Comparison of ENCODE assay signal across 12 cellular contexts in genomic region chr2:160381425-160381951, GRCh38.
DNase-seq lines count a peak whose midpoint lies in the region; ATAC-seq and TF ChIP-seq lines count a peak whose summit lies in the region.
"Had no signal": no experiment of that assay in that cellular context is flagged by ENCODE, and none has a peak within 500 bp of the region (broad histone marks: within the 10 kb centered on the region; RNA-seq: fewer than 3 reads in every experiment).

No MANE protein-coding gene starts in this region.

- H3K27ac Mint-ChIP-seq in HFFc6 (peak overlapping the region; percentile 64), T-helper 17 cell (peak overlapping the region; percentile 96)
- H3K27ac Mint-ChIP-seq in activated CD4-positive, alpha-beta T cell treated with anti-CD3 and anti-CD28 coated beads, Interleukin-2, amount 10 ng/mL, durations not matched to agents 24 days and 14 days, result no peak overlapping the region

- H3K9me3 ChIP-seq in T-helper 17 cell (ENCODE audit: control insufficient read depth, low read length, poor library complexity, severe bottlenecking) (no peaks in the 10 kb centered on the region), heart right ventricle (no peaks in the 10 kb centered on the region), gastrocnemius medialis (no peaks in the 10 kb centered on the region), prostate gland (no peaks in the 10 kb centered on the region)

- ATAC-seq in T-helper 17 cell (peak; percentile 66), heart right ventricle (peak in 7 of 8 donors; percentile 18 to 70 (median 29)), gastrocnemius medialis (peak; percentile 32 to 51)
- ATAC-seq: foreskin keratinocyte had no signal

- H3K9me3 Mint-ChIP-seq in HFFc6, result no peaks in the 10 kb centered on the region
- H3K9me3 Mint-ChIP-seq in activated CD4-positive, alpha-beta T cell treated with anti-CD3 and anti-CD28 coated beads, Interleukin-2, amount 10 ng/mL, durations not matched to agents 24 days and 14 days, result no peaks in the 10 kb centered on the region

- TF ChIP-seq CTCF in HFFc6 (IDR thresholded peaks at IDR 0.05), result no peak
- no peak for TF ChIP-seq CTCF in heart right ventricle (IDR thresholded peaks at IDR 0.05)
- no peak for TF ChIP-seq CTCF in gastrocnemius medialis (IDR thresholded peaks at IDR 0.05 in 4 of 5, conservative IDR thresholded peaks at IDR 0.05 in 1 of 5)
- TF ChIP-seq CTCF in prostate gland (IDR thresholded peaks at IDR 0.05), result no peak

- peaks cover 26 to 100% (median 93%) of the 10 kb centered on the region in 9 donors for H3K4me1 ChIP-seq in heart right ventricle
- H3K4me1 ChIP-seq in gastrocnemius medialis, result peaks cover 53 to 70% of the 10 kb centered on the region in 2 donors
- H3K4me1 ChIP-seq in prostate gland (replicated peaks), result no peaks in the 10 kb centered on the region

- H3K27ac ChIP-seq in heart right ventricle (peak overlapping the region; percentile 22 to 88 (median 78)), gastrocnemius medialis (peak overlapping the region; percentile 21 to 63 (median 58)), prostate gland (no peak overlapping the region)
- H3K27ac ChIP-seq: foreskin keratinocyte had no signal

- H3K36me3 Mint-ChIP-seq in HFFc6 (ENCODE audit: low read depth), result peaks cover 15% of the 10 kb centered on the region
- no peaks in the 10 kb centered on the region for H3K36me3 Mint-ChIP-seq in T-helper 17 cell (ENCODE audit: low read depth)
- peaks cover 5% of the 10 kb centered on the region for H3K36me3 Mint-ChIP-seq in activated CD4-positive, alpha-beta T cell treated with anti-CD3 and anti-CD28 coated beads, Interleukin-2, amount 10 ng/mL, durations not matched to agents 24 days and 14 days (ENCODE audit: low read depth)

- H3K36me3 ChIP-seq in heart right ventricle (peaks cover 0 to 9% (median 0%) of the 10 kb centered on the region in 9 donors), gastrocnemius medialis (no peaks in the 10 kb centered on the region), prostate gland (no peaks in the 10 kb centered on the region)

- H3K4me3 ChIP-seq in heart right ventricle (no peak overlapping the region), gastrocnemius medialis (peak overlapping the region in 1 of 4 donors; percentile 12), prostate gland (no peak overlapping the region)

- 13 to 15% methylated on average over 5 of the region's 5 CpGs for WGBS in heart right ventricle, 2 donors
- 64% methylated on average over 5 of the region's 5 CpGs for WGBS in prostate gland

- H3K4me1 Mint-ChIP-seq in HFFc6 (ENCODE audit: low read depth) (peaks cover 86% of the 10 kb centered on the region), T-helper 17 cell (peaks cover 61% of the 10 kb centered on the region)
- H3K4me1 Mint-ChIP-seq in activated CD4-positive, alpha-beta T cell treated with anti-CD3 and anti-CD28 coated beads, Interleukin-2, amount 10 ng/mL, durations not matched to agents 24 days and 14 days, result peaks cover 38% of the 10 kb centered on the region

- DNase-seq in HFFc6 (no peak), T-helper 17 cell (no peak), heart right ventricle (no peak), gastrocnemius medialis (no peak), prostate gland (ENCODE audit: low spot score) (no peak)
- no peak for DNase-seq in activated CD4-positive, CD25-positive, alpha-beta regulatory T cell treated with anti-CD3 and anti-CD28 coated beads, Interleukin-2, amount 50 U/mL, for 72 hours
- DNase-seq in activated CD4-positive, alpha-beta T cell treated with anti-CD3 and anti-CD28 coated beads, Interleukin-2, amount 10 ng/mL, durations not matched to agents 24 days and 14 days, result no peak
- no peak for DNase-seq in NK-92 treated with Interleukin-12 subunit alpha and Interleukin-12 subunit beta, amount 100 ng/mL, for 24 hours (lab: John Stamatoyannopoulos, UW)
- DNase-seq: DND-41, foreskin keratinocyte, occipital lobe, SHP77 had no signal

- H3K27me3 Mint-ChIP-seq in HFFc6 (ENCODE audit: insufficient read depth), result peaks cover 3% of the 10 kb centered on the region; the same call in 1 of the 2 replicates
- H3K27me3 Mint-ChIP-seq in T-helper 17 cell, result no peaks in the 10 kb centered on the region
- no peaks in the 10 kb centered on the region for H3K27me3 Mint-ChIP-seq in activated CD4-positive, alpha-beta T cell treated with anti-CD3 and anti-CD28 coated beads, Interleukin-2, amount 10 ng/mL, durations not matched to agents 24 days and 14 days

- TF ChIP-seq POLR2A in gastrocnemius medialis (IDR thresholded peaks at IDR 0.05) (no peak), prostate gland (IDR thresholded peaks at IDR 0.05) (no peak)

- H3K4me3 Mint-ChIP-seq in HFFc6 (peak overlapping the region; percentile 0; the same call in 1 of the 2 replicates), T-helper 17 cell (no peak overlapping the region)
- no peak overlapping the region for H3K4me3 Mint-ChIP-seq in activated CD4-positive, alpha-beta T cell treated with anti-CD3 and anti-CD28 coated beads, Interleukin-2, amount 10 ng/mL, durations not matched to agents 24 days and 14 days

- H3K27me3 ChIP-seq in heart right ventricle (no peaks in the 10 kb centered on the region), gastrocnemius medialis (no peaks in the 10 kb centered on the region), prostate gland (replicated peaks; ENCODE audit: insufficient read depth) (no peaks in the 10 kb centered on the region)
- H3K27me3 ChIP-seq: foreskin keratinocyte had no signal

- in situ Hi-C loops in gastrocnemius medialis (cut with MboI; ENCODE audit: low sequenced_read_pairs in 4 of 4), result loop anchor here in 1 of 4 donors (25.0 kb wide), 1 partner anchor 106 kb away; the partner anchor contains the start of gene RBMS1

- intact Hi-C loops in heart right ventricle (cut with DNase I), result no loop called here
- intact Hi-C loops in gastrocnemius medialis (cut with DNase I; ENCODE audit: low total_unique reads), result no loop called here
- intact Hi-C loops in prostate gland (cut with DNase I), result no loop called here
- intact Hi-C loops in activated CD4-positive, alpha-beta T cell treated with anti-CD3 and anti-CD28 coated beads, Interleukin-2, amount 10 ng/mL, durations not matched to agents 24 days and 14 days (cut with micrococcal nuclease), result no loop called here

Comparison
In these comparisons a context has a peak if more than half of its experiments do, and no peak if none do; other contexts are left out.
1. H3K27ac ChIP-seq: peak in heart right ventricle (10 of 10) and gastrocnemius medialis (4 of 4); none in prostate gland (0 of 2).
2. Peak in every context shown above with its lines, with median percentiles within 50 percentile points of each other: ATAC-seq.